Comparison of ENCODE assay signal across 18 cellular contexts in genomic region chr21:45034556-45035476, GRCh38. TPM values are rescaled to one million over a fixed set of nuclear protein-coding genes. Genes with fewer than 3 reads are reported as not detected.
DNase-seq lines count a peak whose midpoint lies in the region; ATAC-seq and TF ChIP-seq lines count a peak whose summit lies in the region.
"Had no signal": no experiment of that assay in that cellular context is flagged by ENCODE, and none has a peak within 500 bp of the region (broad histone marks: within the 10 kb centered on the region; RNA-seq: fewer than 3 reads in every experiment).

No MANE protein-coding gene starts in this region.

- POLR2A ChIA-PET in MCF 10A (lab: Yijun Ruan, JAX) = no interaction called here

- DNase-seq in breast epithelium (ENCODE audit: low spot score in 2 of 2) = no peak
- DNase-seq in MCF 10A (ENCODE audit: unreplicated experiment) = no peak
- no peak for DNase-seq in right atrium auricular region (ENCODE audit: low spot score)
- DNase-seq in retina = peak; percentile 9
- peak; percentile 13 to 17 for DNase-seq in uterus
- no peak for DNase-seq in activated T-cell treated with anti-CD3 and anti-CD28 coated beads, Interleukin-2, amount 50 U/mL, for 1 hour
- DNase-seq: 8988T; activated CD4-positive, alpha-beta T cell treated with anti-CD3 and anti-CD28 coated beads, Interleukin-2, amount 50 U/mL, for 48 hours; activated naive CD8-positive, alpha-beta T cell treated with anti-CD3 and anti-CD28 coated beads for 36 hours; heart right ventricle; KG1; kidney; NCI-H1092; stimulated activated CD4-positive, alpha-beta T cell treated with anti-CD3 and anti-CD28 coated beads, Interleukin-4, amount 100 ng/mL, for 1 hour had no signal

- H3K4me1 ChIP-seq in breast epithelium (no peaks in the 10 kb centered on the region), right atrium auricular region (peaks cover 0 to 55% of the 10 kb centered on the region in 2 donors), uterus (peaks cover 0 to 16% of the 10 kb centered on the region in 2 donors)

- H3K4me3 ChIP-seq in breast epithelium (no peak overlapping the region), right atrium auricular region (no peak overlapping the region), uterus (no peak overlapping the region)

- H3K36me3 ChIP-seq in breast epithelium = no peaks in the 10 kb centered on the region
- no peaks in the 10 kb centered on the region for H3K36me3 ChIP-seq in right atrium auricular region
- H3K36me3 ChIP-seq in uterus = no peaks in the 10 kb centered on the region
- H3K36me3 ChIP-seq: BE2C, heart right ventricle had no signal

- TF ChIP-seq POLR2A in breast epithelium (IDR thresholded peaks at IDR 0.05) = no peak
- no peak for TF ChIP-seq POLR2A in uterus (IDR thresholded peaks at IDR 0.05)

- peaks cover 14% of the 10 kb centered on the region for H3K27me3 Mint-ChIP-seq in MCF 10A (ENCODE audit: insufficient read depth, unreplicated experiment)

- ATAC-seq in HG02623 (IDR thresholded peaks at IDR 0.05; ENCODE audit: unreplicated experiment) (no peak), GM18502 (IDR thresholded peaks at IDR 0.05; ENCODE audit: poor library complexity, unreplicated experiment) (no peak)

- CTCF ChIA-PET in MCF 10A (lab: Yijun Ruan, JAX) = no interaction called here

- intact Hi-C loops in breast epithelium (cut with DNase I; ENCODE audit: low total_unique reads) (loop anchor here (5.0 kb wide), 1 partner anchor 1297 kb away; no protein-coding TSS in a partner anchor), MCF 10A (cut with micrococcal nuclease) (no loop called here), uterus (cut with DNase I; ENCODE audit: low total_unique reads) (no loop called here)

- H3K9me3 ChIP-seq in breast epithelium = peaks cover 9 to 12% of the 10 kb centered on the region in 2 donors
- H3K9me3 ChIP-seq in right atrium auricular region = peaks cover 0 to 12% of the 10 kb centered on the region in 2 donors
- no peaks in the 10 kb centered on the region for H3K9me3 ChIP-seq in uterus

- no peak overlapping the region for H3K4me3 Mint-ChIP-seq in MCF 10A (ENCODE audit: unreplicated experiment)
- H3K4me3 Mint-ChIP-seq: activated naive CD8-positive, alpha-beta T cell treated with anti-CD3 and anti-CD28 coated beads for 36 hours; T-helper 1 cell treated with Interleukin-12 subunit alpha and Interleukin-12 subunit beta and Interleukin-4 antibody, amounts not matched to agents 30 μg/mL and 1 μg/mL, for 36 hours had no signal

- no peak for TF ChIP-seq CTCF in breast epithelium (IDR thresholded peaks at IDR 0.05)
- TF ChIP-seq CTCF in MCF 10A (IDR thresholded peaks at IDR 0.05; ENCODE audit: unreplicated experiment) = no peak
- no peak for TF ChIP-seq CTCF in right atrium auricular region (IDR thresholded peaks at IDR 0.05)
- no peak for TF ChIP-seq CTCF in uterus (IDR thresholded peaks at IDR 0.05)

- peaks cover 7% of the 10 kb centered on the region for H3K9me3 Mint-ChIP-seq in MCF 10A (ENCODE audit: unreplicated experiment)

- H3K4me1 Mint-ChIP-seq in MCF 10A (ENCODE audit: insufficient read depth, unreplicated experiment) = no peaks in the 10 kb centered on the region
- H3K4me1 Mint-ChIP-seq: activated naive CD8-positive, alpha-beta T cell treated with anti-CD3 and anti-CD28 coated beads for 36 hours had no signal

- no peaks in the 10 kb centered on the region for H3K36me3 Mint-ChIP-seq in MCF 10A (ENCODE audit: insufficient read depth, unreplicated experiment)
- H3K36me3 Mint-ChIP-seq: activated naive CD8-positive, alpha-beta T cell treated with anti-CD3 and anti-CD28 coated beads for 36 hours had no signal

- BruUV-seq in MCF 10A (replicated peaks; lab: Mats Ljungman, UMichigan) = no TSS peak

- H3K27ac Mint-ChIP-seq in MCF 10A (ENCODE audit: low read depth, unreplicated experiment) = no peak overlapping the region
- H3K27ac Mint-ChIP-seq: activated naive CD8-positive, alpha-beta T cell treated with anti-CD3 and anti-CD28 coated beads for 36 hours; T-helper 1 cell treated with Interleukin-12 subunit alpha and Interleukin-12 subunit beta and Interleukin-4 antibody, amounts not matched to agents 30 μg/mL and 1 μg/mL, for 36 hours had no signal

- H3K27me3 ChIP-seq in breast epithelium (no peaks in the 10 kb centered on the region), right atrium auricular region (no peaks in the 10 kb centered on the region), uterus (no peaks in the 10 kb centered on the region)
- H3K27me3 ChIP-seq: BE2C, heart right ventricle had no signal

- H3K27ac ChIP-seq in breast epithelium (peak overlapping the region; percentile 45 to 74), right atrium auricular region (peak overlapping the region; percentile 68 to 80), uterus (peak overlapping the region; percentile 49 to 64)

RNA-seq across cellular contexts. Expression of gene ADARB1, which starts 39.6 kb away (rescaled TPM):
- total RNA-seq in breast epithelium (10 to 100 TPM; 19.9 to 21.3 (median 20.0) TPM), MCF 10A (2022) (18.1 and 19.4 TPM in 2 replicates), right atrium auricular region (10 to 100 TPM in 1 of 2 donors, 1 to 10 TPM in 1; 7.5 to 10.5 TPM), uterus (10 to 100 TPM; 21.8 to 69.6 (median 43.3) TPM)

Comparison
In these comparisons a context has a peak if more than half of its experiments do, and no peak if none do; other contexts are left out.
1. DNase-seq: peak in retina (single experiment) and uterus (2 of 2); none in breast epithelium (0 of 2), MCF 10A (single experiment), right atrium auricular region (single experiment) and activated T-cell treated with anti-CD3 and anti-CD28 coated beads, Interleukin-2, amount 50 U/mL, for 1 hour (single experiment).
2. Peak in every context shown above with its lines, with median percentiles within 50 percentile points of each other: H3K27ac ChIP-seq.